1 cellular context compared by ENCODE assay signal in the genomic region with DNA sequence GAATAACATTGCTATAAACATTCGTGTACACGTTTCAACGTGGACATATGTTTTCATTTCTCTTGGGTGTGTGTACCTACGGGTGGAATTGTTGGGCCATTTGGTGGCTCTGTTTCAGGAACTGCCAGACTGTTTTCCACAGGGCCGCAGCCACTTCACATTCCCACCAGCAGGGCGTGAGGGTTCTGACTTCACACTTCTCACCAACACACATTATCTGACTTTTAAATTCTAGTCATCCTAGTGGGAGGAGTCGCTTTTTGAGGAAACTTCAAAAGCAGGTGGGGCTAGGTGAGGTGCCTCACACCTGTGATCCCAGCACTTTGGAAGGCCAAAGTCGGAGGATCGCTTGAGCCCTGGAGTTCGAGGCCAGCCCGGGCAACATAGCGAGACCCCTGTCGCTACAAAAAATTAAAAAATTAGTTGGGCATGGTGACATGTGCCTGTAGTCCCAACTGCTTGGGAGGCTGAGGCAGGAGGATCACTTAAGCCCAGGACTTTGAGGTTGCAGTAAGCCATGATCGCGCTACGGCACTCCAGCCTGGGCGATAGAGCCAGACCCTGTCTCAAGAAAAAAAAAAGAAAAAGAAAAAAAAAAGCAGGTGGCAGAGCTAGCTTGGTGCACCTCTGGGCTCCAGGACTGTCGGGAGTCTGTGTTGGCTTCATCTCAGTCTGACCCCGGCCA.
TF ChIP-seq lines count a peak whose summit lies in the region.

No MANE protein-coding gene starts in this region.

TF ChIP-seq in K562, 482 proteins besides CTCF, POLR2A, EP300 and RAD21 (continued from another document and continues in another):
- TF ChIP-seq, protein P1, sequence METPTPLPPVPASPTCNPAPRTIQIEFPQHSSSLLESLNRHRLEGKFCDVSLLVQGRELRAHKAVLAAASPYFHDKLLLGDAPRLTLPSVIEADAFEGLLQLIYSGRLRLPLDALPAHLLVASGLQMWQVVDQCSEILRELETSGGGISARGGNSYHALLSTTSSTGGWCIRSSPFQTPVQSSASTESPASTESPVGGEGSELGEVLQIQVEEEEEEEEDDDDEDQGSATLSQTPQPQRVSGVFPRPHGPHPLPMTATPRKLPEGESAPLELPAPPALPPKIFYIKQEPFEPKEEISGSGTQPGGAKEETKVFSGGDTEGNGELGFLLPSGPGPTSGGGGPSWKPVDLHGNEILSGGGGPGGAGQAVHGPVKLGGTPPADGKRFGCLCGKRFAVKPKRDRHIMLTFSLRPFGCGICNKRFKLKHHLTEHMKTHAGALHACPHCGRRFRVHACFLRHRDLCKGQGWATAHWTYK (CRISPR knock-in tag; IDR thresholded peaks at IDR 0.05): no peak
- TF ChIP-seq, protein P2, sequence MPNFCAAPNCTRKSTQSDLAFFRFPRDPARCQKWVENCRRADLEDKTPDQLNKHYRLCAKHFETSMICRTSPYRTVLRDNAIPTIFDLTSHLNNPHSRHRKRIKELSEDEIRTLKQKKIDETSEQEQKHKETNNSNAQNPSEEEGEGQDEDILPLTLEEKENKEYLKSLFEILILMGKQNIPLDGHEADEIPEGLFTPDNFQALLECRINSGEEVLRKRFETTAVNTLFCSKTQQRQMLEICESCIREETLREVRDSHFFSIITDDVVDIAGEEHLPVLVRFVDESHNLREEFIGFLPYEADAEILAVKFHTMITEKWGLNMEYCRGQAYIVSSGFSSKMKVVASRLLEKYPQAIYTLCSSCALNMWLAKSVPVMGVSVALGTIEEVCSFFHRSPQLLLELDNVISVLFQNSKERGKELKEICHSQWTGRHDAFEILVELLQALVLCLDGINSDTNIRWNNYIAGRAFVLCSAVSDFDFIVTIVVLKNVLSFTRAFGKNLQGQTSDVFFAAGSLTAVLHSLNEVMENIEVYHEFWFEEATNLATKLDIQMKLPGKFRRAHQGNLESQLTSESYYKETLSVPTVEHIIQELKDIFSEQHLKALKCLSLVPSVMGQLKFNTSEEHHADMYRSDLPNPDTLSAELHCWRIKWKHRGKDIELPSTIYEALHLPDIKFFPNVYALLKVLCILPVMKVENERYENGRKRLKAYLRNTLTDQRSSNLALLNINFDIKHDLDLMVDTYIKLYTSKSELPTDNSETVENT (CRISPR knock-in tag; IDR thresholded peaks at IDR 0.05): no peak
- TF ChIP-seq NBN (IDR thresholded peaks at IDR 0.05; ENCODE audit: low read depth) (no peak), JUN (IDR thresholded peaks at IDR 0.05; ENCODE audit: borderline replicate concordance, low read depth, low read length) (0 out of 2 replicates have a peak, but pooled peaks have one; percentile 27), JUN (CRISPR knock-in tag; IDR thresholded peaks at IDR 0.05; ENCODE audit: borderline replicate concordance) (no peak), NEUROD1 (IDR thresholded peaks at IDR 0.05; ENCODE audit: borderline replicate concordance, low read depth, low read length, partially characterized antibody) (no peak), ESRRB (CRISPR knock-in tag; IDR thresholded peaks at IDR 0.05; ENCODE audit: borderline replicate concordance) (no peak), MYC (IDR thresholded peaks at IDR 0.05; ENCODE audit: low read depth, low read length) (no peak), MYC (CRISPR knock-in tag; IDR thresholded peaks at IDR 0.05; ENCODE audit: borderline replicate concordance, low read depth) (no peak), TEAD4 (IDR thresholded peaks at IDR 0.05; ENCODE audit: low read length) (peak; percentile 95), TEAD4 (CRISPR knock-in tag; IDR thresholded peaks at IDR 0.05; ENCODE audit: borderline replicate concordance) (peak; percentile 96), ZC3H4 (CRISPR knock-in tag; IDR thresholded peaks at IDR 0.05; ENCODE audit: borderline replicate concordance) (no peak), ZC3H8 (IDR thresholded peaks at IDR 0.05) (no peak), ETS2 (tag; IDR thresholded peaks at IDR 0.05; ENCODE audit: borderline replicate concordance, poor library complexity, severe bottlenecking) (no peak), FOSL1 (tag; conservative IDR thresholded peaks at IDR 0.05) (no peak; the same call in 1 of the 2 replicates), ZNF146 (CRISPR knock-in tag; IDR thresholded peaks at IDR 0.05; ENCODE audit: unreplicated experiment) (no peak), KAT8 (IDR thresholded peaks at IDR 0.05; ENCODE audit: low read depth) (no peak), MXI1 (IDR thresholded peaks at IDR 0.05; ENCODE audit: low read depth, low read length) (no peak), KDM4B (IDR thresholded peaks at IDR 0.05; ENCODE audit: borderline replicate concordance in 2 of 2, low read depth in 1 of 2) (0 out of 4 replicates have a peak, but pooled peaks of 1 of the 2 experiments have one; percentile 22), THRAP3 (IDR thresholded peaks at IDR 0.05; ENCODE audit: borderline replicate concordance) (no peak), FOXP1 (CRISPR knock-in tag; IDR thresholded peaks at IDR 0.05) (no peak), SP2 (IDR thresholded peaks at IDR 0.05; ENCODE audit: extremely low read depth, low read depth, low read length, poor library complexity, severe bottlenecking) (no peak), MECOM (CRISPR knock-in tag; IDR thresholded peaks at IDR 0.05) (no peak), SRF (CRISPR knock-in tag; IDR thresholded peaks at IDR 0.05) (peak in 1 of 2 experiments; percentile 60; a peak in 1 of 4 replicates), NFIC (IDR thresholded peaks at IDR 0.05) (0 out of 2 replicates have a peak, but pooled peaks have one; percentile 12)
- TF ChIP-seq, protein P3, sequence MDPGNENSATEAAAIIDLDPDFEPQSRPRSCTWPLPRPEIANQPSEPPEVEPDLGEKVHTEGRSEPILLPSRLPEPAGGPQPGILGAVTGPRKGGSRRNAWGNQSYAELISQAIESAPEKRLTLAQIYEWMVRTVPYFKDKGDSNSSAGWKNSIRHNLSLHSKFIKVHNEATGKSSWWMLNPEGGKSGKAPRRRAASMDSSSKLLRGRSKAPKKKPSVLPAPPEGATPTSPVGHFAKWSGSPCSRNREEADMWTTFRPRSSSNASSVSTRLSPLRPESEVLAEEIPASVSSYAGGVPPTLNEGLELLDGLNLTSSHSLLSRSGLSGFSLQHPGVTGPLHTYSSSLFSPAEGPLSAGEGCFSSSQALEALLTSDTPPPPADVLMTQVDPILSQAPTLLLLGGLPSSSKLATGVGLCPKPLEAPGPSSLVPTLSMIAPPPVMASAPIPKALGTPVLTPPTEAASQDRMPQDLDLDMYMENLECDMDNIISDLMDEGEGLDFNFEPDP (CRISPR knock-in tag; IDR thresholded peaks at IDR 0.05): no peak
- TF ChIP-seq, protein P4, sequence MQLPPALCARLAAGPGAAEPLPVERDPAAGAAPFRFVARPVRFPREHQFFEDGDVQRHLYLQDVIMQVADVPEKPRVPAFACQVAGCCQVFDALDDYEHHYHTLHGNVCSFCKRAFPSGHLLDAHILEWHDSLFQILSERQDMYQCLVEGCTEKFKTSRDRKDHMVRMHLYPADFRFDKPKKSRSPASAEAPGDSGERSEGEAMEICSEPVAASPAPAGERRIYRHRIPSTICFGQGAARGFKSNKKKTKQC (CRISPR knock-in tag; IDR thresholded peaks at IDR 0.05): no peak
- TF ChIP-seq, protein P5, sequence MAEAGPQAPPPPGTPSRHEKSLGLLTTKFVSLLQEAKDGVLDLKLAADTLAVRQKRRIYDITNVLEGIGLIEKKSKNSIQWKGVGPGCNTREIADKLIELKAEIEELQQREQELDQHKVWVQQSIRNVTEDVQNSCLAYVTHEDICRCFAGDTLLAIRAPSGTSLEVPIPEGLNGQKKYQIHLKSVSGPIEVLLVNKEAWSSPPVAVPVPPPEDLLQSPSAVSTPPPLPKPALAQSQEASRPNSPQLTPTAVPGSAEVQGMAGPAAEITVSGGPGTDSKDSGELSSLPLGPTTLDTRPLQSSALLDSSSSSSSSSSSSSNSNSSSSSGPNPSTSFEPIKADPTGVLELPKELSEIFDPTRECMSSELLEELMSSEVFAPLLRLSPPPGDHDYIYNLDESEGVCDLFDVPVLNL (CRISPR knock-in tag; IDR thresholded peaks at IDR 0.05; ENCODE audit: low read depth): no peak
- TF ChIP-seq, protein P6, sequence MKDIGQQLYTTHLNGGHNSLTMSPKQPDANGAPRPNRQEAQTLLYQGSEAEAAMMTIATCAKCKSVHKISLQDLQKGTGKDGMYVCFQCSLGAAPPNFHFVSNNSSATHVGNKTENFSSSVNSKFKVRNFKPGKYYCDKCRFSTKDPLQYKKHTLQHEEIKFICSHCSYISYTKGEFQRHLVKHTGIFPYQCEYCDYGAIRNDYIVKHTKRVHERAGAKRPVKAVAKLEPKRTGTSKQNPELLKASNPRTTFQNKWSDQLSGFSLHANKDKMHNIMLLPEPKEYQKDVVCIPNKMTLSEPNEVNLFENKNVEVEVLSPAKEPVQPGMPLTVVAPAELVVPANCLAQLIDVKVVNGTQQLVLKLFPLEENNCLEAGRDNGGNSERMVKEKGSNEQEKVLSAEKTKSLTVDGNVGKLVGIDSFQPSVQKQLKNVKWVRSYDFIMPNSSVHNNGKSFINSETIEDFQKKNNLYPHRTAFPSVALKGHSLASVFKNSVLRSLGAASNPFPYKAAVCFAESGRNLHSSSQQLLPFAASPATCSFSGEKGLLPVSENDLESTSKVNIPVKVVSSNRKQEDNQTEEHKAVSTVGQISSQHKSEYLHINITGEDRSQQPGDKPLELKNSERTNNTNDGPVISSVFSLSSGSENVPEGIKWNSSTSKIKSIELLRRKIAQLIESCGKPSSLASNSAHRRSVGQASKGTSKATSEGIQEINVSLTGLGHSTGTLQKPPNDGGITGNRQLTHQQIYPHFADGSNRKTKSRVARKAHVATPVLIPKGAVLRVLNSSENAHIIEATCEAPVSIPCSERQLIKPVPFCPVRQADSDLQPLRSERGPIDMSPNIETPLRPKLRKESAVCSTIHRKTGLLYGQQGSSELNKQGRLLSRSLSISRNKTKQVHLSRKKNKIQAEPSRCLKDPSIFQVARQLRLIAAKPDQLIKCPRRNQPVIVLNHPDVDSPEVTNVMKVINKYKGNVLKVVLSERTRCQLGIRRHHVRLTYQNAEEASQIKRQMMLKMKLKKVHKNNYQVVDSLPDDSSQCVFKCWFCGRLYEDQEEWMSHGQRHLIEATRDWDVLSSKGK (CRISPR knock-in tag; IDR thresholded peaks at IDR 0.05): no peak
- TF ChIP-seq, protein P7, sequence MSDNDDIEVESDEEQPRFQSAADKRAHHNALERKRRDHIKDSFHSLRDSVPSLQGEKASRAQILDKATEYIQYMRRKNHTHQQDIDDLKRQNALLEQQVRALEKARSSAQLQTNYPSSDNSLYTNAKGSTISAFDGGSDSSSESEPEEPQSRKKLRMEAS (CRISPR knock-in tag; IDR thresholded peaks at IDR 0.05): 0 out of 2 replicates have a peak, but pooled peaks have one; percentile 23
- TF ChIP-seq, protein P8, sequence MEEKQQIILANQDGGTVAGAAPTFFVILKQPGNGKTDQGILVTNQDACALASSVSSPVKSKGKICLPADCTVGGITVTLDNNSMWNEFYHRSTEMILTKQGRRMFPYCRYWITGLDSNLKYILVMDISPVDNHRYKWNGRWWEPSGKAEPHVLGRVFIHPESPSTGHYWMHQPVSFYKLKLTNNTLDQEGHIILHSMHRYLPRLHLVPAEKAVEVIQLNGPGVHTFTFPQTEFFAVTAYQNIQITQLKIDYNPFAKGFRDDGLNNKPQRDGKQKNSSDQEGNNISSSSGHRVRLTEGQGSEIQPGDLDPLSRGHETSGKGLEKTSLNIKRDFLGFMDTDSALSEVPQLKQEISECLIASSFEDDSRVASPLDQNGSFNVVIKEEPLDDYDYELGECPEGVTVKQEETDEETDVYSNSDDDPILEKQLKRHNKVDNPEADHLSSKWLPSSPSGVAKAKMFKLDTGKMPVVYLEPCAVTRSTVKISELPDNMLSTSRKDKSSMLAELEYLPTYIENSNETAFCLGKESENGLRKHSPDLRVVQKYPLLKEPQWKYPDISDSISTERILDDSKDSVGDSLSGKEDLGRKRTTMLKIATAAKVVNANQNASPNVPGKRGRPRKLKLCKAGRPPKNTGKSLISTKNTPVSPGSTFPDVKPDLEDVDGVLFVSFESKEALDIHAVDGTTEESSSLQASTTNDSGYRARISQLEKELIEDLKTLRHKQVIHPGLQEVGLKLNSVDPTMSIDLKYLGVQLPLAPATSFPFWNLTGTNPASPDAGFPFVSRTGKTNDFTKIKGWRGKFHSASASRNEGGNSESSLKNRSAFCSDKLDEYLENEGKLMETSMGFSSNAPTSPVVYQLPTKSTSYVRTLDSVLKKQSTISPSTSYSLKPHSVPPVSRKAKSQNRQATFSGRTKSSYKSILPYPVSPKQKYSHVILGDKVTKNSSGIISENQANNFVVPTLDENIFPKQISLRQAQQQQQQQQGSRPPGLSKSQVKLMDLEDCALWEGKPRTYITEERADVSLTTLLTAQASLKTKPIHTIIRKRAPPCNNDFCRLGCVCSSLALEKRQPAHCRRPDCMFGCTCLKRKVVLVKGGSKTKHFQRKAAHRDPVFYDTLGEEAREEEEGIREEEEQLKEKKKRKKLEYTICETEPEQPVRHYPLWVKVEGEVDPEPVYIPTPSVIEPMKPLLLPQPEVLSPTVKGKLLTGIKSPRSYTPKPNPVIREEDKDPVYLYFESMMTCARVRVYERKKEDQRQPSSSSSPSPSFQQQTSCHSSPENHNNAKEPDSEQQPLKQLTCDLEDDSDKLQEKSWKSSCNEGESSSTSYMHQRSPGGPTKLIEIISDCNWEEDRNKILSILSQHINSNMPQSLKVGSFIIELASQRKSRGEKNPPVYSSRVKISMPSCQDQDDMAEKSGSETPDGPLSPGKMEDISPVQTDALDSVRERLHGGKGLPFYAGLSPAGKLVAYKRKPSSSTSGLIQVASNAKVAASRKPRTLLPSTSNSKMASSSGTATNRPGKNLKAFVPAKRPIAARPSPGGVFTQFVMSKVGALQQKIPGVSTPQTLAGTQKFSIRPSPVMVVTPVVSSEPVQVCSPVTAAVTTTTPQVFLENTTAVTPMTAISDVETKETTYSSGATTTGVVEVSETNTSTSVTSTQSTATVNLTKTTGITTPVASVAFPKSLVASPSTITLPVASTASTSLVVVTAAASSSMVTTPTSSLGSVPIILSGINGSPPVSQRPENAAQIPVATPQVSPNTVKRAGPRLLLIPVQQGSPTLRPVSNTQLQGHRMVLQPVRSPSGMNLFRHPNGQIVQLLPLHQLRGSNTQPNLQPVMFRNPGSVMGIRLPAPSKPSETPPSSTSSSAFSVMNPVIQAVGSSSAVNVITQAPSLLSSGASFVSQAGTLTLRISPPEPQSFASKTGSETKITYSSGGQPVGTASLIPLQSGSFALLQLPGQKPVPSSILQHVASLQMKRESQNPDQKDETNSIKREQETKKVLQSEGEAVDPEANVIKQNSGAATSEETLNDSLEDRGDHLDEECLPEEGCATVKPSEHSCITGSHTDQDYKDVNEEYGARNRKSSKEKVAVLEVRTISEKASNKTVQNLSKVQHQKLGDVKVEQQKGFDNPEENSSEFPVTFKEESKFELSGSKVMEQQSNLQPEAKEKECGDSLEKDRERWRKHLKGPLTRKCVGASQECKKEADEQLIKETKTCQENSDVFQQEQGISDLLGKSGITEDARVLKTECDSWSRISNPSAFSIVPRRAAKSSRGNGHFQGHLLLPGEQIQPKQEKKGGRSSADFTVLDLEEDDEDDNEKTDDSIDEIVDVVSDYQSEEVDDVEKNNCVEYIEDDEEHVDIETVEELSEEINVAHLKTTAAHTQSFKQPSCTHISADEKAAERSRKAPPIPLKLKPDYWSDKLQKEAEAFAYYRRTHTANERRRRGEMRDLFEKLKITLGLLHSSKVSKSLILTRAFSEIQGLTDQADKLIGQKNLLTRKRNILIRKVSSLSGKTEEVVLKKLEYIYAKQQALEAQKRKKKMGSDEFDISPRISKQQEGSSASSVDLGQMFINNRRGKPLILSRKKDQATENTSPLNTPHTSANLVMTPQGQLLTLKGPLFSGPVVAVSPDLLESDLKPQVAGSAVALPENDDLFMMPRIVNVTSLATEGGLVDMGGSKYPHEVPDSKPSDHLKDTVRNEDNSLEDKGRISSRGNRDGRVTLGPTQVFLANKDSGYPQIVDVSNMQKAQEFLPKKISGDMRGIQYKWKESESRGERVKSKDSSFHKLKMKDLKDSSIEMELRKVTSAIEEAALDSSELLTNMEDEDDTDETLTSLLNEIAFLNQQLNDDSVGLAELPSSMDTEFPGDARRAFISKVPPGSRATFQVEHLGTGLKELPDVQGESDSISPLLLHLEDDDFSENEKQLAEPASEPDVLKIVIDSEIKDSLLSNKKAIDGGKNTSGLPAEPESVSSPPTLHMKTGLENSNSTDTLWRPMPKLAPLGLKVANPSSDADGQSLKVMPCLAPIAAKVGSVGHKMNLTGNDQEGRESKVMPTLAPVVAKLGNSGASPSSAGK (IDR thresholded peaks at IDR 0.05): peak; percentile 85
